Comparison of ENCODE assay signal across 8 cellular contexts in the genomic region with DNA sequence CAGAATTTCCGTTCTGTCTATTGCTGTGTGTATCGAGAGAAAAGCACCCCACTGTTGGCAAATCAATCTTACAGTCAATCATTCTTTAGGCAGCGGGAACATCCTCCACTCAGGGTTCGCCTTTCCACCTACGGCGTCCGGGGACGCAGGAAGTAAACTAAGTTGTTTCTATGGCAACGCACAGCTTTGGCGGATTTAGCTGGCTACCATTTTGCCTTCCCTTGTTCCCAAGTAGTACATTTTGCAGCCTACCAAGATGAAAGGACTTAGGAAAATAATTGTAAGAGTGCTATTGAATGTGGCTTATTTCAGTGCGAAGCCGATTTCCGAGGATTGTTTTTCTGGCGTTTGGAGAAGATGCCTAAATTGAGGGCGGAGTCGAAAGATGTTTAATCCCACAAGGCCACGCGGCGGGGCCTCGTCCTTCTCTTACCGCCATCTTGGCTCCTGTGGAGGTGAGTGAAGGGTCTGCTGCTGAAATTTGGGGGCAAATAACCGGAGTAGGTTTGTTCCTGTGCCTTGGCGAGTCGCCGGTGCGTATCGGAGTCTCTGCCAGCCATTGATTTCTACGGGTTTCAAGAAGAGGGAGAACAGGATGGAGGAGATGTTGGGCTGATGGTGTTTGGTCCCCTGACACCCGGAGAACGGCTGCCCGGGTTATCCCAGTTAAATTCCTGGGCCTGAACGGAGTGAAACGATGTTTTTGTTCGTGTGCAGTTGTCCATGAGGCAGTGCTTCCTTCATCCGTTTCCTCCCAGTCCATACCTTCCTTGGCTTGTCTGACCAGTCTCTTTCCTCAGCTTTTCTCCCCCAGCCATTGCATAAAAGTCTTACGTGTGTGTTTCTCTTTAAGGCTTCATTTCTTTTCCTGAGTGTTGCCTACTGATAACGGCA. TPM values are rescaled to one million over a fixed set of nuclear protein-coding genes. Genes with fewer than 3 reads are reported as not detected.
A peak's percentile ranks its signal among the peaks of the same experiment; 100 is the strongest.
DNase-seq lines count a peak whose midpoint lies in the region; ATAC-seq and TF ChIP-seq lines count a peak whose summit lies in the region.

RPL35A (plus strand) TSS at position 424 of the 894 bp plus-strand sequence. CDS start 778 bp downstream, outside the sequence.

- peak; percentile 86 for DNase-seq in NCI-H187 treated with DMSO at 0.1 percent for 48 hours (lab: John Stamatoyannopoulos, UW)
- DNase-seq in anterior cingulate cortex (lab: John Stamatoyannopoulos, UW): peak; percentile 52 to 99 (median 84)
- peak; percentile 88 to 95 (median 93) for DNase-seq in right cardiac atrium
- DNase-seq in pulmonary artery endothelial cell (ENCODE audit: low read depth, low spot score): peak; percentile 74
- DNase-seq in uterus: peak; percentile 84 to 88

- H3K36me3 ChIP-seq in uterus: no peaks in the 10 kb centered on the region

- intact Hi-C loops in T-helper 2 cell treated with Interferon-gamma antibody and Interleukin-4, amounts not matched to agents 100 ng/mL and 5 ng/mL, for 36 hours (cut with micrococcal nuclease): loop anchor here (1.0 to 10.0 kb wide), 5 partner anchors 10 to 215 kb away; partner anchors contain the start of genes LMLN, LRCH3 and RUBCN
- intact Hi-C loops in right cardiac atrium (cut with DNase I): no loop called here
- intact Hi-C loops in uterus (cut with DNase I; ENCODE audit: low total_unique reads): no loop called here

- under 1% methylated on average over 37 of the region's 37 CpGs for WGBS in right cardiac atrium

- peak in 1 of 4 experiments; percentile 1 for TF ChIP-seq CTCF in uterus (IDR thresholded peaks at IDR 0.05)

- ATAC-seq in GM18499 (IDR thresholded peaks at IDR 0.05; ENCODE audit: insufficient read depth, unreplicated experiment) (peak; percentile 75), HG02943 (IDR thresholded peaks at IDR 0.05; ENCODE audit: low read depth, unreplicated experiment) (peak; percentile 93), right cardiac atrium (peak; percentile 91 to 92)

- peak; percentile 76 to 79 for TF ChIP-seq POLR2A in uterus (IDR thresholded peaks at IDR 0.05)

- peaks cover 4% of the 10 kb centered on the region for H3K4me1 ChIP-seq in right cardiac atrium (ENCODE audit: control insufficient read depth, insufficient read depth, low read length)
- peaks cover 7 to 15% of the 10 kb centered on the region in 2 donors for H3K4me1 ChIP-seq in uterus

- H3K27me3 ChIP-seq in right cardiac atrium (ENCODE audit: control insufficient read depth, insufficient read depth): no peaks in the 10 kb centered on the region
- H3K27me3 ChIP-seq in uterus: no peaks in the 10 kb centered on the region

- H3K4me3 ChIP-seq in right cardiac atrium (ENCODE audit: low read length) (peak within 1 kb of the TSS; percentile 97), uterus (peak within 1 kb of the TSS; percentile 61 to 69)

- H3K9me3 ChIP-seq in right cardiac atrium (ENCODE audit: control insufficient read depth, low read length) (no peaks in the 10 kb centered on the region), uterus (no peaks in the 10 kb centered on the region)

- H3K27ac ChIP-seq in right cardiac atrium (ENCODE audit: low read length): peak within 1 kb of the TSS; percentile 97
- H3K27ac ChIP-seq in uterus: peak within 1 kb of the TSS; percentile 89 to 95

RNA-seq across cellular contexts. Expression of gene RPL35A, which starts in this region (rescaled TPM):
- total RNA-seq in T-helper 2 cell treated with Interferon-gamma antibody and Interleukin-4, amounts not matched to agents 100 ng/mL and 5 ng/mL, for 36 hours: 1,079 and 1,083 TPM in 2 replicates
- total RNA-seq in right cardiac atrium (100 to 1,000 TPM; 672 to 776 (median 719) TPM), pulmonary artery endothelial cell (695 and 959 TPM in 2 replicates), uterus (1,000 to 10,000 TPM in 3 of 4 donors, 100 to 1,000 TPM in 1; 632 to 3,558 (median 1,624) TPM)
- 1,345 TPM for polyA plus RNA-seq in right cardiac atrium

Comparison
In these comparisons a context has a peak if more than half of its experiments do, and no peak if none do; other contexts are left out.
1. Peak in every context shown above with its lines: DNase-seq, ATAC-seq, H3K4me3 ChIP-seq and H3K27ac ChIP-seq.